In genomic region chr7:140674356-140674800, GRCh38 we compare ENCODE assay signal across 1 cellular context.
TF ChIP-seq lines count a peak whose summit lies in the region.

No MANE protein-coding gene starts in this region.

TF ChIP-seq in SK-N-SH, 30 proteins besides CTCF, POLR2A, EP300 and RAD21 (continued from another document):
- TF ChIP-seq REST (IDR thresholded peaks at IDR 0.05; ENCODE audit: low read depth, low read length) = no peak
- TF ChIP-seq FOXJ3 (CRISPR knock-in tag; IDR thresholded peaks at IDR 0.05) = no peak
- TF ChIP-seq PBX3 (IDR thresholded peaks at IDR 0.05) = no peak
- TF ChIP-seq NFIC (IDR thresholded peaks at IDR 0.05; ENCODE audit: borderline replicate concordance) = no peak
- TF ChIP-seq ZBTB33 (IDR thresholded peaks at IDR 0.05; ENCODE audit: borderline replicate concordance, low read depth) = no peak
- TF ChIP-seq YY1 (IDR thresholded peaks at IDR 0.05; ENCODE audit: low read depth) = no peak
- no peak for TF ChIP-seq FOXM1 (IDR thresholded peaks at IDR 0.05; ENCODE audit: low read depth)
- TF ChIP-seq GATA2 (CRISPR knock-in tag; IDR thresholded peaks at IDR 0.05) = no peak
- no peak for TF ChIP-seq SMC3 (IDR thresholded peaks at IDR 0.05; ENCODE audit: low read depth, low read length)
- TF ChIP-seq CHD2 (IDR thresholded peaks at IDR 0.05; ENCODE audit: low read length, partially characterized antibody) = no peak
- TF ChIP-seq POLR2AphosphoS5 (IDR thresholded peaks at IDR 0.05; ENCODE audit: low read depth, low read length) = no peak
- no peak for TF ChIP-seq USF2 (IDR thresholded peaks at IDR 0.05; ENCODE audit: borderline replicate concordance, low read depth, low read length)
- TF ChIP-seq ELF1 (IDR thresholded peaks at IDR 0.05) = no peak
- TF ChIP-seq MXI1 (IDR thresholded peaks at IDR 0.05; ENCODE audit: low read depth, low read length) = no peak
